Comparison of ENCODE assay signal across 24 cellular contexts in genomic region chr4:4368821-4369580, GRCh38. TPM values are rescaled to one million over a fixed set of nuclear protein-coding genes. Genes with fewer than 3 reads are reported as not detected.
"Had no signal": no experiment of that assay in that cellular context is flagged by ENCODE, and none has a peak within 500 bp of the region (broad histone marks: within the 10 kb centered on the region; RNA-seq: fewer than 3 reads in every experiment).

No MANE protein-coding gene starts in this region.

- H3K27ac Mint-ChIP-seq: activated CD4-positive, alpha-beta T cell treated with anti-CD3 and anti-CD28 coated beads, Interleukin-2, amount 10 ng/mL, durations not matched to agents 24 days and 14 days; activated CD8-positive, alpha-beta memory T cell treated with anti-CD3 and anti-CD28 coated beads, Interleukin-2, amount 10 ng/mL, durations not matched to agents 7 days and 5 days; activated CD8-positive, alpha-beta T cell treated with anti-CD3 and anti-CD28 coated beads, Interleukin-2, amount 10 ng/mL, durations not matched to agents 7 days and 5 days; activated naive CD8-positive, alpha-beta T cell; activated T-helper 2 cell treated with anti-CD3 and anti-CD28 coated beads, Interferon-gamma antibody, Interleukin-2, Interleukin-4, amounts not matched to agents 10 μg/mL and 5 μg/mL and 100 μg/mL, durations not matched to agents 14 hours and 24 hours and 36 hours; natural killer cell; T-helper 17 cell had no signal

- H3K9me3 Mint-ChIP-seq: natural killer cell had no signal

- H3K9me3 ChIP-seq: prostate gland, suprapubic skin had no signal

- H3K4me3 Mint-ChIP-seq: activated CD4-positive, alpha-beta T cell treated with anti-CD3 and anti-CD28 coated beads, Interleukin-2, amount 10 ng/mL, durations not matched to agents 24 days and 14 days; activated CD8-positive, alpha-beta memory T cell treated with anti-CD3 and anti-CD28 coated beads, Interleukin-2, amount 10 ng/mL, durations not matched to agents 7 days and 5 days; activated CD8-positive, alpha-beta T cell treated with anti-CD3 and anti-CD28 coated beads, Interleukin-2, amount 10 ng/mL, durations not matched to agents 7 days and 5 days; activated naive CD8-positive, alpha-beta T cell; natural killer cell; T-helper 17 cell had no signal

- H3K4me2 ChIP-seq: hepatocyte had no signal

- H3K79me2 ChIP-seq: hepatocyte had no signal

- H3K36me3 Mint-ChIP-seq: natural killer cell had no signal

- H2AFZ ChIP-seq: hepatocyte had no signal

- H3K4me1 ChIP-seq: gastroesophageal sphincter, prostate gland, suprapubic skin, tibial nerve had no signal

- H3K27ac ChIP-seq: coronary artery, dorsolateral prefrontal cortex, gastroesophageal sphincter, hepatocyte, prostate gland, suprapubic skin, tibial nerve had no signal

- H3K27me3 Mint-ChIP-seq: activated CD4-positive, alpha-beta T cell treated with anti-CD3 and anti-CD28 coated beads, Interleukin-2, amount 10 ng/mL, durations not matched to agents 24 days and 14 days; activated naive CD8-positive, alpha-beta T cell had no signal

- H3K4me1 Mint-ChIP-seq: activated CD4-positive, alpha-beta T cell treated with anti-CD3 and anti-CD28 coated beads, Interleukin-2, amount 10 ng/mL, durations not matched to agents 24 days and 14 days; activated CD8-positive, alpha-beta memory T cell treated with anti-CD3 and anti-CD28 coated beads, Interleukin-2, amount 10 ng/mL, durations not matched to agents 7 days and 5 days; natural killer cell had no signal

- H3K36me3 ChIP-seq: gastroesophageal sphincter, prostate gland, suprapubic skin, tibial nerve had no signal

- H3K4me3 ChIP-seq: coronary artery, dorsolateral prefrontal cortex, gastroesophageal sphincter, hepatocyte, prostate gland, suprapubic skin, tibial nerve had no signal

- H3K27me3 ChIP-seq: hepatocyte, tibial nerve had no signal

- DNase-seq: activated CD4-positive, alpha-beta T cell treated with anti-CD3 and anti-CD28 coated beads, Interleukin-2, amount 10 ng/mL, durations not matched to agents 24 days and 14 days; activated CD4-positive, CD25-positive, alpha-beta regulatory T cell treated with anti-CD3 and anti-CD28 coated beads, Interleukin-2, amount 50 U/mL, for 72 hours; activated CD8-positive, alpha-beta memory T cell treated with anti-CD3 and anti-CD28 coated beads, Interleukin-2, amount 10 ng/mL, durations not matched to agents 7 days and 5 days; activated CD8-positive, alpha-beta T cell treated with anti-CD3 and anti-CD28 coated beads, Interleukin-2, amount 10 ng/mL, durations not matched to agents 7 days and 5 days; activated naive CD4-positive, alpha-beta T cell treated with Interleukin-2 at 50 U/mL for 16 hours; activated T-cell treated with anti-CD3 and anti-CD28 coated beads, Interleukin-2, amount 50 U/mL, for 48 hours; anterior cingulate cortex; dorsolateral prefrontal cortex; effector memory CD4-positive, alpha-beta T cell; left cardiac atrium; natural killer cell; retina; stimulated activated naive CD4-positive, alpha-beta T cell; T-helper 17 cell; T1000 had no signal

RNA-seq across cellular contexts. Expression of gene NSG1, which starts 17.9 kb away (rescaled TPM):
- total RNA-seq: activated T-helper 2 cell treated with anti-CD3 and anti-CD28 coated beads, Interferon-gamma antibody, Interleukin-2, Interleukin-4, amounts not matched to agents 10 μg/mL and 5 μg/mL and 100 μg/mL, durations not matched to agents 14 hours and 24 hours and 36 hours; osteocyte had no signal
